ENCODE assay signal across 16 cellular contexts in the genomic region with DNA sequence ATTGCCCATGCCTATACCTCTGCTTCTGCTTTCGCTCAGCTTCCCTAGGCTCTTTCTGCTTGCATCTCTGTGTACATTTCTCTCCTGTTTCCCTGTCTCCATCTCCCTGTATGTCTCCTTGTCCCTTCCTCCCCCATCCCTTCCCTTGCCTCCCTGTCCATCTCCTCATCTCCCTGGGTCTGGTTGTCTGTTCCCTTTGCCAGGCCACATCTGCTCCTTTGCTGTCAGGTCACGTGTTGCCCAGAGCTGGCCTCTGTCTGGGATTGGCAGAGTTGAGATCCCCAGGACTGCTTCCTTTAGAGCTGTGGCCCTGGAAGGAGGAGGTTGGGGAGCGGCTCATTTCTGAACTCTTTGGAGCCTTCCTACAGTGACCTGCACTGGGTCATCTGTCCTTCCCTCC. TPM values are rescaled to one million over a fixed set of nuclear protein-coding genes. Genes with fewer than 3 reads are reported as not detected.
DNase-seq lines count a peak whose midpoint lies in the region; ATAC-seq and TF ChIP-seq lines count a peak whose summit lies in the region.
"Had no signal": no experiment of that assay in that cellular context is flagged by ENCODE, and none has a peak within 500 bp of the region (broad histone marks: within the 10 kb centered on the region; RNA-seq: fewer than 3 reads in every experiment).

No MANE protein-coding gene starts in this region.

- in situ Hi-C loops in IMR-90 (cut with MboI; ENCODE audit: low sequenced_read_pairs) = no loop called here

- H3K27ac ChIP-seq in IMR-90 (ENCODE audit: insufficient read depth, low read length) (no peak overlapping the region), osteoblast (ENCODE audit: low read depth, low read length) (no peak overlapping the region)
- H3K27ac ChIP-seq: GM23248 had no signal

- H3K18ac ChIP-seq in IMR-90 (ENCODE audit: low read depth, low read length) = no peak overlapping the region

- no peak overlapping the region for H3K4me3 ChIP-seq in AG10803 (ENCODE audit: low read length)
- H3K4me3 ChIP-seq in IMR-90 (ENCODE audit: insufficient read depth, low read depth, low read length) = no peak overlapping the region
- H3K4me3 ChIP-seq in osteoblast (ENCODE audit: insufficient read depth, low read length) = no peak overlapping the region
- H3K4me3 ChIP-seq: GM23248, MG63 had no signal

- H2AK9ac ChIP-seq in IMR-90 (replicated peaks; ENCODE audit: low read depth, low read length, poor library complexity) = no peak overlapping the region

- no peaks in the 10 kb centered on the region for H3K4me1 Mint-ChIP-seq in naive thymus-derived CD8-positive, alpha-beta T cell

- H3K27ac Mint-ChIP-seq in naive thymus-derived CD8-positive, alpha-beta T cell = no peak overlapping the region

- no peak overlapping the region for H4K91ac ChIP-seq in IMR-90 (ENCODE audit: insufficient read depth, low read depth, low read length)

- H3K36me3 ChIP-seq in IMR-90 (ENCODE audit: control insufficient read depth, insufficient read depth, low read length) (no peaks in the 10 kb centered on the region), osteoblast (ENCODE audit: insufficient read depth, low read length) (no peaks in the 10 kb centered on the region)
- H3K36me3 ChIP-seq: MG63 had no signal

- no peaks in the 10 kb centered on the region; the same call in 1 of the 2 replicates for H3K9me1 ChIP-seq in IMR-90 (ENCODE audit: insufficient read depth, low read length)

- no peak overlapping the region for H2BK20ac ChIP-seq in IMR-90 (ENCODE audit: low read depth, low read length)

- H3K36me3 Mint-ChIP-seq in naive thymus-derived CD8-positive, alpha-beta T cell = no peaks in the 10 kb centered on the region

- no peak overlapping the region for H3K4me2 ChIP-seq in IMR-90 (ENCODE audit: low read depth, low read length)
- H3K4me2 ChIP-seq in osteoblast (ENCODE audit: insufficient read depth, low read length) = no peak overlapping the region

- DNase-seq in AG10803 (ENCODE audit: low read depth) (peak; percentile 14), IMR-90 (no peak), head of caudate nucleus (peak in 28 of 42 donors; percentile 19 to 74 (median 40)), osteoblast (ENCODE audit: insufficient read length, low spot score, missing footprints) (peak; percentile 86), NCI-H1930 (lab: John Stamatoyannopoulos, UW) (no peak)
- DNase-seq in naive thymus-derived CD8-positive, alpha-beta T cell = no peak
- DNase-seq: Caco-2, GM23248, MG63, NCI-H187 treated with DMSO at 0.1 percent for 48 hours, NCI-H2171, NCI-H510A, SHP77 treated with DMSO at 0.1 percent for 48 hours, SW 1271 had no signal

- H4K8ac ChIP-seq in IMR-90 (ENCODE audit: low read depth in 2 of 2, low read length in 2 of 2) = no peak overlapping the region

- no peak overlapping the region for H3K4me3 Mint-ChIP-seq in naive thymus-derived CD8-positive, alpha-beta T cell

- TF ChIP-seq POLR2A in IMR-90 (IDR thresholded peaks at IDR 0.05; ENCODE audit: low read depth, low read length) = no peak

- H3K9me3 Mint-ChIP-seq in naive thymus-derived CD8-positive, alpha-beta T cell = no peaks in the 10 kb centered on the region

- WGBS in IMR-90 (ENCODE audit: extremely low coverage in 2 of 2, insufficient read length in 1 of 2), 2 experiments = 92% methylated on average over 1 of the region's 3 CpGs; no CpG with 5 or more reads in 1 of the 2 experiments

- H3K4me1 ChIP-seq in IMR-90 (ENCODE audit: control insufficient read depth, insufficient read depth, low read length) = no peaks in the 10 kb centered on the region
- H3K4me1 ChIP-seq in osteoblast (ENCODE audit: insufficient read depth, low read length) = peaks cover 8% of the 10 kb centered on the region
- H3K4me1 ChIP-seq: Caco-2 had no signal

- H3K4ac ChIP-seq in IMR-90 (ENCODE audit: low read depth, low read length) = no peak overlapping the region

- no TSS peak for BruUV-seq in IMR-90 (replicated peaks; lab: Mats Ljungman, UMichigan)

- no peak overlapping the region for H3K14ac ChIP-seq in IMR-90 (replicated peaks; ENCODE audit: low read depth, low read length)

- no peak; the same call in 1 of the 2 replicates for ATAC-seq in IMR-90 (ENCODE audit: low read depth)
- no peak for ATAC-seq in naive thymus-derived CD8-positive, alpha-beta T cell
- no peak for ATAC-seq in HG03521 (IDR thresholded peaks at IDR 0.05; ENCODE audit: unreplicated experiment)

- CTCF ChIA-PET in IMR-90 (lab: Yijun Ruan, JAX) = no interaction called here

- H2BK15ac ChIP-seq in IMR-90 (ENCODE audit: low read depth, low read length) = no peak overlapping the region

- H3K27me3 ChIP-seq in IMR-90 (ENCODE audit: control insufficient read depth, insufficient read depth, low read length) (peaks cover 22% of the 10 kb centered on the region), osteoblast (ENCODE audit: insufficient read depth, low read length) (no peaks in the 10 kb centered on the region)
- H3K27me3 ChIP-seq: MG63 had no signal

- no peak overlapping the region for H2BK5ac ChIP-seq in IMR-90 (ENCODE audit: low read depth, low read length, poor library complexity, severe bottlenecking)

- POLR2A ChIA-PET in IMR-90 (lab: Charles Lee; ENCODE audit: unreplicated experiment) = no interaction called here
- POLR2A ChIA-PET in naive thymus-derived CD8-positive, alpha-beta T cell (lab: Charles Lee) = no interaction called here

- TF ChIP-seq RAD21 in IMR-90 (IDR thresholded peaks at IDR 0.05; ENCODE audit: low read length) = no peak

- H3K56ac ChIP-seq in IMR-90 (ENCODE audit: extremely low read depth, insufficient read depth, low read length) = no peak overlapping the region

- no peaks in the 10 kb centered on the region for H3K79me2 ChIP-seq in osteoblast (ENCODE audit: insufficient read depth, low read length)

- intact Hi-C loops in IMR-90 (cut with micrococcal nuclease) (no loop called here), head of caudate nucleus (cut with DNase I) (no loop called here)

- H3K23ac ChIP-seq in IMR-90 (ENCODE audit: low read depth, low read length) = no peak overlapping the region

- H3K79me1 ChIP-seq in IMR-90 (ENCODE audit: low read depth in 1 of 2, low read length in 2 of 2) = no peaks in the 10 kb centered on the region

- H4K5ac ChIP-seq in IMR-90 (ENCODE audit: low read depth, low read length) = no peak overlapping the region

- H2BK120ac ChIP-seq in IMR-90 (ENCODE audit: low read depth, low read length) = no peak overlapping the region

- no peak overlapping the region for H2AK5ac ChIP-seq in IMR-90 (ENCODE audit: low read depth, low read length)

- H3K9me3 ChIP-seq in IMR-90 (ENCODE audit: control insufficient read depth, insufficient read depth, low read length) (no peaks in the 10 kb centered on the region), osteoblast (ENCODE audit: low read depth, low read length) (no peaks in the 10 kb centered on the region)
- H3K9me3 ChIP-seq: Caco-2, MG63 had no signal

- H4K20me1 ChIP-seq in IMR-90 (ENCODE audit: insufficient read depth, low read length) (no peaks in the 10 kb centered on the region), osteoblast (ENCODE audit: insufficient read depth, low read length) (no peaks in the 10 kb centered on the region)

- no peak overlapping the region for H2AFZ ChIP-seq in IMR-90 (replicated peaks; ENCODE audit: low read length, poor library complexity)
- H2AFZ ChIP-seq in osteoblast (ENCODE audit: low read length) = no peak overlapping the region
- H2AFZ ChIP-seq: GM23248 had no signal

- dilution Hi-C loops in IMR-90 (cut with HindIII; ENCODE audit: low sequenced_read_pairs, unreplicated experiment) = no loop called here

- H3K9ac ChIP-seq in IMR-90 (ENCODE audit: low read depth, low read length) = no peak overlapping the region
- H3K9ac ChIP-seq: GM23248 had no signal

- H3K27me3 Mint-ChIP-seq in naive thymus-derived CD8-positive, alpha-beta T cell = peaks cover 2 to 8% (median 4%) of the 10 kb centered on the region in 5 donors

- TF ChIP-seq CTCF in AG10803 (conservative IDR thresholded peaks at IDR 0.05; ENCODE audit: low read length) (no peak), IMR-90 (conservative IDR thresholded peaks at IDR 0.05; ENCODE audit: low read depth, low read length) (no peak), osteoblast (IDR thresholded peaks at IDR 0.05; ENCODE audit: extremely low read depth, low read depth, low read length) (no peak)

TF ChIP-seq in IMR-90, 13 proteins besides CTCF, POLR2A, EP300 and RAD21:
- TF ChIP-seq RFX5 (IDR thresholded peaks at IDR 0.05; ENCODE audit: low read depth, low read length) = no peak
- no peak for TF ChIP-seq BHLHE40 (IDR thresholded peaks at IDR 0.05; ENCODE audit: low read depth, low read length)
- TF ChIP-seq, protein P1, sequence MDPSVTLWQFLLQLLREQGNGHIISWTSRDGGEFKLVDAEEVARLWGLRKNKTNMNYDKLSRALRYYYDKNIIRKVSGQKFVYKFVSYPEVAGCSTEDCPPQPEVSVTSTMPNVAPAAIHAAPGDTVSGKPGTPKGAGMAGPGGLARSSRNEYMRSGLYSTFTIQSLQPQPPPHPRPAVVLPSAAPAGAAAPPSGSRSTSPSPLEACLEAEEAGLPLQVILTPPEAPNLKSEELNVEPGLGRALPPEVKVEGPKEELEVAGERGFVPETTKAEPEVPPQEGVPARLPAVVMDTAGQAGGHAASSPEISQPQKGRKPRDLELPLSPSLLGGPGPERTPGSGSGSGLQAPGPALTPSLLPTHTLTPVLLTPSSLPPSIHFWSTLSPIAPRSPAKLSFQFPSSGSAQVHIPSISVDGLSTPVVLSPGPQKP (IDR thresholded peaks at IDR 0.05; ENCODE audit: borderline replicate concordance, low read depth, low read length) = no peak
- TF ChIP-seq, protein P2, sequence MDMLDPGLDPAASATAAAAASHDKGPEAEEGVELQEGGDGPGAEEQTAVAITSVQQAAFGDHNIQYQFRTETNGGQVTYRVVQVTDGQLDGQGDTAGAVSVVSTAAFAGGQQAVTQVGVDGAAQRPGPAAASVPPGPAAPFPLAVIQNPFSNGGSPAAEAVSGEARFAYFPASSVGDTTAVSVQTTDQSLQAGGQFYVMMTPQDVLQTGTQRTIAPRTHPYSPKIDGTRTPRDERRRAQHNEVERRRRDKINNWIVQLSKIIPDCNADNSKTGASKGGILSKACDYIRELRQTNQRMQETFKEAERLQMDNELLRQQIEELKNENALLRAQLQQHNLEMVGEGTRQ (IDR thresholded peaks at IDR 0.05; ENCODE audit: low read depth, low read length) = peak; percentile 29; the same call in 1 of the 2 replicates

RNA-seq across cellular contexts. Expression of a gene that starts 31.8 kb away (rescaled TPM):
- 21.1 and 24.7 TPM in 2 replicates for total RNA-seq in IMR-90 (2012; rRNA removed)
- polyA plus RNA-seq in IMR-90 (2012; rRNA removed) = 33.9 and 38.3 TPM in 2 replicates
- polyA plus RNA-seq in IMR-90 (2012; cell fraction: cytosol; rRNA removed) = 32.1 and 51.8 TPM in 2 replicates
- polyA plus RNA-seq in IMR-90 (2012; cell fraction: nucleus; rRNA removed; ENCODE audit: low replicate concordance) = 40.2 and 55.2 TPM in 2 replicates
- 2.5 and 3.2 TPM in 2 replicates for total RNA-seq in osteoblast
- 1 to 10 TPM in 1 of 2 experiments, under 1 TPM in 1; 0.60 to 1.0 TPM for total RNA-seq in naive thymus-derived CD8-positive, alpha-beta T cell
- polyA plus RNA-seq in naive thymus-derived CD8-positive, alpha-beta T cell = under 1 TPM in 1 of 3 donors, not detected in 2; 0.22 TPM
- total RNA-seq: G401 had no signal

Comparison
In these comparisons a context has a peak if more than half of its experiments do, and no peak if none do; other contexts are left out.
1. DNase-seq: peak in AG10803 (single experiment), head of caudate nucleus (28 of 42) and osteoblast (single experiment); none in IMR-90 (single experiment), naive thymus-derived CD8-positive, alpha-beta T cell (0 of 10) and NCI-H1930 (0 of 2).